Comparison of ENCODE assay signal across 31 cellular contexts in the genomic region with DNA sequence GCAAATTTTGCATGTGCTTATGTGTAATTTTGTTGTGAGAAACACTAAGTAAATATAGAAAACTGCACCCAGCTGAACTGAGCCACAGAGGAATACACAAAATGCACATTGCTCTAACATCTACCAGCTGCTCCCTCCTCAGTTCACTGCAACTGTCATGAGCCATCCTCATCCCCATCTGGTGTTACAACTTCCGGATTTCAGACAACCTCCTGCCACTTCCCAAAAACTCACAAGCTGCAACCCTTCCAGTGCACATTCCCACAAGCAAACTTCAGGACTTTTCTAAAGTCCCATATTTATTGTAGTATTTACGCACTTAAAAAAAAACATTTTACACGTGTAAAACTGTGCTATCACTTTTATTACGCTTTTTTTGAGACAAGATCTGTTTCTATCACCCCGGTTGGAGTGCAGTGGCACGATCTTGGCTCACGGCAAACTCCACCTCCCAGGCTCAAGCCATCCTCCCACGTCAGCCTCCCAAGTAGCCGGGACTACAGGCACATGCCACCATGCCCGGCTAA.
A peak's percentile ranks its signal among the peaks of the same experiment; 100 is the strongest.
DNase-seq lines count a peak whose midpoint lies in the region; ATAC-seq, FAIRE-seq and TF ChIP-seq lines count a peak whose summit lies in the region.
"Had no signal": no experiment of that assay in that cellular context is flagged by ENCODE, and none has a peak within 500 bp of the region (broad histone marks: within the 10 kb centered on the region; RNA-seq: fewer than 3 reads in every experiment).

No MANE protein-coding gene starts in this region.

- peaks cover 11% of the 10 kb centered on the region for H3K9me3 Mint-ChIP-seq in nephron
- peaks cover 19% of the 10 kb centered on the region for H3K9me3 Mint-ChIP-seq in activated CD4-positive, alpha-beta memory T cell treated with anti-CD3 and anti-CD28 coated beads for 36 hours
- peaks cover 4% of the 10 kb centered on the region for H3K9me3 Mint-ChIP-seq in activated T-cell treated with anti-CD3 and anti-CD28 coated beads, Interleukin-2, amount 50 U/mL, for 4 hours

- no peak for FAIRE-seq in K562 (lab: Jason Lieb, UNC)
- FAIRE-seq: bronchial epithelial cell, endothelial cell of umbilical vein, GM12878, GM19239, islet of Langerhans had no signal

- intact Hi-C loops in IMR-90 (cut with micrococcal nuclease) (no loop called here), K562 (cut with micrococcal nuclease) (no loop called here)
- intact Hi-C loops in activated CD4-positive, alpha-beta memory T cell treated with anti-CD3 and anti-CD28 coated beads for 36 hours (cut with micrococcal nuclease), result no loop called here

- no peak for TF ChIP-seq EP300 in K562 (IDR thresholded peaks at IDR 0.05; ENCODE audit: low read length)

- no peaks in the 10 kb centered on the region for H4K20me1 ChIP-seq in IMR-90 (ENCODE audit: insufficient read depth, low read length)
- no peaks in the 10 kb centered on the region for H4K20me1 ChIP-seq in K562 (replicated peaks; ENCODE audit: control insufficient read depth, insufficient read depth, low read length)

- H2BK5ac ChIP-seq in IMR-90 (ENCODE audit: low read depth, low read length, poor library complexity, severe bottlenecking), result no peak overlapping the region

- H3K4me1 Mint-ChIP-seq in nephron, result peaks cover 9% of the 10 kb centered on the region
- no peaks in the 10 kb centered on the region for H3K4me1 Mint-ChIP-seq in activated CD4-positive, alpha-beta memory T cell treated with anti-CD3 and anti-CD28 coated beads for 36 hours (ENCODE audit: low read depth)
- no peaks in the 10 kb centered on the region for H3K4me1 Mint-ChIP-seq in activated T-cell treated with anti-CD3 and anti-CD28 coated beads, Interleukin-2, amount 50 U/mL, for 4 hours (ENCODE audit: low read depth)
- H3K4me1 Mint-ChIP-seq: activated B cell treated with CpG ODN at 0.5 μM for 24 hours; activated CD8-positive, alpha-beta memory T cell treated with anti-CD3 and anti-CD28 coated beads, Interleukin-2, amount 10 ng/mL, durations not matched to agents 7 days and 5 days; activated naive CD8-positive, alpha-beta T cell treated with anti-CD3 and anti-CD28 coated beads, Interleukin-2, amount 10 ng/mL, durations not matched to agents 7 days and 5 days; CD14-positive monocyte had no signal

- H3K27me3 Mint-ChIP-seq in nephron (ENCODE audit: low read depth), result peaks cover 8% of the 10 kb centered on the region
- H3K27me3 Mint-ChIP-seq in activated CD4-positive, alpha-beta memory T cell treated with anti-CD3 and anti-CD28 coated beads for 36 hours, result no peaks in the 10 kb centered on the region
- peaks cover 1% of the 10 kb centered on the region for H3K27me3 Mint-ChIP-seq in activated T-cell treated with anti-CD3 and anti-CD28 coated beads, Interleukin-2, amount 50 U/mL, for 4 hours (ENCODE audit: low read depth)
- H3K27me3 Mint-ChIP-seq: activated B cell treated with CpG ODN at 0.5 μM for 24 hours; activated CD8-positive, alpha-beta memory T cell treated with anti-CD3 and anti-CD28 coated beads, Interleukin-2, amount 10 ng/mL, durations not matched to agents 7 days and 5 days; activated naive CD8-positive, alpha-beta T cell treated with anti-CD3 and anti-CD28 coated beads, Interleukin-2, amount 10 ng/mL, durations not matched to agents 7 days and 5 days had no signal

- H3K4me2 ChIP-seq in IMR-90 (ENCODE audit: low read depth, low read length), result no peak overlapping the region
- no peak overlapping the region for H3K4me2 ChIP-seq in K562 (ENCODE audit: insufficient read depth, low read length)

- peaks cover 8% of the 10 kb centered on the region for H3K4me1 ChIP-seq in IMR-90 (ENCODE audit: control insufficient read depth, insufficient read depth, low read length)
- no peaks in the 10 kb centered on the region for H3K4me1 ChIP-seq in K562 (replicated peaks in 1 of 2; ENCODE audit: control insufficient read depth in 2 of 2, insufficient read depth in 2 of 2, low read length in 2 of 2)
- H3K4me1 ChIP-seq: sigmoid colon, stomach, vagina had no signal

- no peaks in the 10 kb centered on the region for H3K79me1 ChIP-seq in IMR-90 (ENCODE audit: low read depth in 1 of 2, low read length in 2 of 2)

- BruUV-seq in IMR-90 (replicated peaks; lab: Mats Ljungman, UMichigan) (no TSS peak), K562 (replicated peaks; lab: Mats Ljungman, UMichigan) (no TSS peak)

- H2AK9ac ChIP-seq in IMR-90 (replicated peaks; ENCODE audit: low read depth, low read length, poor library complexity), result no peak overlapping the region

- no peak overlapping the region for H3K27ac ChIP-seq in IMR-90 (ENCODE audit: insufficient read depth, low read length)
- no peak overlapping the region for H3K27ac ChIP-seq in K562 (ENCODE audit: extremely low read depth, low read depth, low read length)
- H3K27ac ChIP-seq: left ventricle myocardium inferior, sigmoid colon, SK-N-MC, stomach, vagina had no signal

- CTCF ChIA-PET in IMR-90 (lab: Yijun Ruan, JAX) (interaction anchor here (0.6 to 1.7 kb wide), 2 partner anchors 16 to 34 kb away, joined by 3 read pairs; no protein-coding TSS in a partner anchor), K562 (lab: Yijun Ruan, JAX; ENCODE audit: low intra/inter-chr PET ratio) (no interaction called here)
- CTCF ChIA-PET in activated CD4-positive, alpha-beta memory T cell treated with anti-CD3 and anti-CD28 coated beads for 36 hours (lab: Charles Lee), result no interaction called here

- no peak overlapping the region for H3K18ac ChIP-seq in IMR-90 (ENCODE audit: low read depth, low read length)

- H2AK5ac ChIP-seq in IMR-90 (ENCODE audit: low read depth, low read length), result no peak overlapping the region

- no peak overlapping the region for H2AFZ ChIP-seq in IMR-90 (replicated peaks; ENCODE audit: low read length, poor library complexity)
- no peak overlapping the region for H2AFZ ChIP-seq in K562 (ENCODE audit: low read depth, low read length)

- peak overlapping the region in 2 of 3 experiments; percentile 10 to 12 for H3K27ac Mint-ChIP-seq in nephron
- no peak overlapping the region for H3K27ac Mint-ChIP-seq in activated CD4-positive, alpha-beta memory T cell treated with anti-CD3 and anti-CD28 coated beads for 36 hours
- H3K27ac Mint-ChIP-seq: activated B cell treated with CpG ODN at 0.5 μM for 24 hours; activated CD8-positive, alpha-beta memory T cell treated with anti-CD3 and anti-CD28 coated beads, Interleukin-2, amount 10 ng/mL, durations not matched to agents 7 days and 5 days; activated naive CD8-positive, alpha-beta T cell treated with anti-CD3 and anti-CD28 coated beads, Interleukin-2, amount 10 ng/mL, durations not matched to agents 7 days and 5 days; CD14-positive monocyte had no signal

- TF ChIP-seq RAD21 in IMR-90 (IDR thresholded peaks at IDR 0.05; ENCODE audit: low read length), result no peak
- no peak for TF ChIP-seq RAD21 in K562 (CRISPR knock-in tag; conservative IDR thresholded peaks at IDR 0.05 in 1 of 2, IDR thresholded peaks at IDR 0.05 in 1 of 2)

- H3K9me1 ChIP-seq in IMR-90 (ENCODE audit: insufficient read depth, low read length) (peaks cover 5% of the 10 kb centered on the region), K562 (ENCODE audit: control insufficient read depth, insufficient read depth, low read length) (no peaks in the 10 kb centered on the region)

- POLR2A ChIA-PET in IMR-90 (lab: Charles Lee; ENCODE audit: unreplicated experiment) (no interaction called here), K562 (lab: Yijun Ruan, JAX) (no interaction called here)
- POLR2A ChIA-PET in activated CD4-positive, alpha-beta memory T cell treated with anti-CD3 and anti-CD28 coated beads for 36 hours (lab: Charles Lee), result no interaction called here

- dilution Hi-C loops in IMR-90 (cut with HindIII; ENCODE audit: low sequenced_read_pairs, unreplicated experiment), result no loop called here

- no peak overlapping the region for H3K23ac ChIP-seq in IMR-90 (ENCODE audit: low read depth, low read length)

- H3K4me3 ChIP-seq in IMR-90 (ENCODE audit: insufficient read depth, low read depth, low read length) (no peak overlapping the region), K562 (no peak overlapping the region)
- H3K4me3 ChIP-seq: GM12878, left ventricle myocardium inferior, sigmoid colon, SK-N-MC, stomach, vagina had no signal

- H3K9me3 ChIP-seq in IMR-90 (ENCODE audit: control insufficient read depth, insufficient read depth, low read length) (peaks cover 3% of the 10 kb centered on the region; the same call in 1 of the 2 replicates), K562 (replicated peaks; ENCODE audit: control insufficient read depth, insufficient read depth, low read depth, low read length) (no peaks in the 10 kb centered on the region)
- H3K9me3 ChIP-seq: left ventricle myocardium inferior, sigmoid colon, vagina had no signal

- H4K5ac ChIP-seq in IMR-90 (ENCODE audit: low read depth, low read length), result no peak overlapping the region

- H4K8ac ChIP-seq in IMR-90 (ENCODE audit: low read depth in 2 of 2, low read length in 2 of 2), result no peak overlapping the region

- H3K4ac ChIP-seq in IMR-90 (ENCODE audit: low read depth, low read length), result no peak overlapping the region

- in situ Hi-C loops in IMR-90 (cut with MboI; ENCODE audit: low sequenced_read_pairs), result no loop called here
- in situ Hi-C loops in K562 (cut with MboI), result no loop called here

- H3K79me2 ChIP-seq in K562 (ENCODE audit: control insufficient read depth, insufficient read depth, low read length), result no peaks in the 10 kb centered on the region

- no peak overlapping the region for H3K4me3 Mint-ChIP-seq in nephron
- H3K4me3 Mint-ChIP-seq in activated CD4-positive, alpha-beta memory T cell treated with anti-CD3 and anti-CD28 coated beads for 36 hours, result no peak overlapping the region
- H3K4me3 Mint-ChIP-seq in activated T-cell treated with anti-CD3 and anti-CD28 coated beads, Interleukin-2, amount 50 U/mL, for 4 hours, result no peak overlapping the region
- H3K4me3 Mint-ChIP-seq: activated B cell treated with CpG ODN at 0.5 μM for 24 hours; activated CD8-positive, alpha-beta memory T cell treated with anti-CD3 and anti-CD28 coated beads, Interleukin-2, amount 10 ng/mL, durations not matched to agents 7 days and 5 days; activated naive CD8-positive, alpha-beta T cell treated with anti-CD3 and anti-CD28 coated beads, Interleukin-2, amount 10 ng/mL, durations not matched to agents 7 days and 5 days; CD14-positive monocyte had no signal

- H2BK20ac ChIP-seq in IMR-90 (ENCODE audit: low read depth, low read length), result no peak overlapping the region

- H3K9ac ChIP-seq in IMR-90 (ENCODE audit: low read depth, low read length), result no peak overlapping the region
- H3K9ac ChIP-seq in K562 (ENCODE audit: insufficient read depth in 1 of 2, low read depth in 2 of 2, low read length in 2 of 2), result no peak overlapping the region

- H3K14ac ChIP-seq in IMR-90 (replicated peaks; ENCODE audit: low read depth, low read length), result no peak overlapping the region

- no peak overlapping the region for H2BK15ac ChIP-seq in IMR-90 (ENCODE audit: low read depth, low read length)

- H4K91ac ChIP-seq in IMR-90 (ENCODE audit: insufficient read depth, low read depth, low read length), result no peak overlapping the region

- DNase-seq in EH (ENCODE audit: low read depth) (peak; percentile 51), IMR-90 (peak; percentile 52), K562 (ENCODE audit: extremely low read depth in 1 of 4, low spot score in 3 of 4) (no peak), NCI-H2196 treated with DMSO at 0.1 percent for 48 hours (lab: John Stamatoyannopoulos, UW; ENCODE audit: unreplicated experiment) (no peak)
- DNase-seq in activated CD4-positive, alpha-beta memory T cell treated with anti-CD3 and anti-CD28 coated beads for 36 hours, result no peak
- DNase-seq in activated T-cell treated with anti-CD3 and anti-CD28 coated beads, Interleukin-2, amount 50 U/mL, for 4 hours, result no peak
- DNase-seq: activated B cell treated with CpG ODN at 0.5 μM for 24 hours; activated CD4-positive, alpha-beta T cell treated with anti-CD3 and anti-CD28 coated beads, Interleukin-2, amount 50 U/mL, for 1 hour; activated CD8-positive, alpha-beta memory T cell treated with anti-CD3 and anti-CD28 coated beads, Interleukin-2, amount 10 ng/mL, durations not matched to agents 7 days and 5 days; activated gamma-delta T cell treated with Interleukin-2 at 50 U/mL for 16 hours; activated naive CD8-positive, alpha-beta T cell treated with anti-CD3 and anti-CD28 coated beads, Interleukin-2, amount 10 ng/mL, durations not matched to agents 7 days and 5 days; activated T-cell treated with anti-CD3 and anti-CD28 coated beads, Interleukin-2, amount 50 U/mL, for 48 hours; aorta; GOT3; left ventricle myocardium inferior; NCI-H1048; NCI-H1694; NCI-H510A; PC-3; sigmoid colon; stimulated activated CD4-positive, alpha-beta T cell treated with anti-CD3 and anti-CD28 coated beads, Interleukin-4, amount 100 ng/mL, for 1 hour; stomach had no signal

- ATAC-seq in IMR-90 (ENCODE audit: low read depth), result peak; percentile 31; the same call in 1 of the 2 replicates
- no peak for ATAC-seq in K562
- no peak for ATAC-seq in activated T-cell treated with anti-CD3 and anti-CD28 coated beads, Interleukin-2, amount 50 U/mL, for 4 hours
- ATAC-seq: activated CD8-positive, alpha-beta memory T cell treated with anti-CD3 and anti-CD28 coated beads, Interleukin-2, amount 10 ng/mL, durations not matched to agents 7 days and 5 days; GM12878; PC-3 had no signal

- H3K27me3 ChIP-seq in IMR-90 (ENCODE audit: control insufficient read depth, insufficient read depth, low read length), result no peaks in the 10 kb centered on the region
- no peaks in the 10 kb centered on the region; a peak in 1 of 5 replicates for H3K27me3 ChIP-seq in K562 (ENCODE audit: control insufficient read depth in 2 of 2, insufficient read depth in 2 of 2, low read length in 2 of 2)
- H3K27me3 ChIP-seq: sigmoid colon, stomach, vagina had no signal

- H3K36me3 Mint-ChIP-seq in nephron (ENCODE audit: low read depth), result no peaks in the 10 kb centered on the region
- H3K36me3 Mint-ChIP-seq in activated CD4-positive, alpha-beta memory T cell treated with anti-CD3 and anti-CD28 coated beads for 36 hours, result no peaks in the 10 kb centered on the region
- no peaks in the 10 kb centered on the region for H3K36me3 Mint-ChIP-seq in activated T-cell treated with anti-CD3 and anti-CD28 coated beads, Interleukin-2, amount 50 U/mL, for 4 hours (ENCODE audit: insufficient read depth)
- H3K36me3 Mint-ChIP-seq: activated CD8-positive, alpha-beta memory T cell treated with anti-CD3 and anti-CD28 coated beads, Interleukin-2, amount 10 ng/mL, durations not matched to agents 7 days and 5 days; activated naive CD8-positive, alpha-beta T cell treated with anti-CD3 and anti-CD28 coated beads, Interleukin-2, amount 10 ng/mL, durations not matched to agents 7 days and 5 days; CD14-positive monocyte had no signal

- TF ChIP-seq CTCF in IMR-90 (conservative IDR thresholded peaks at IDR 0.05; ENCODE audit: low read depth, low read length), result no peak
- TF ChIP-seq CTCF in K562 (IDR thresholded peaks at IDR 0.05 in 2 of 3, conservative IDR thresholded peaks at IDR 0.05 in 1 of 3; ENCODE audit: insufficient read depth in 2 of 3, low read depth in 1 of 3, low read length in 3 of 3), result no peak
- TF ChIP-seq CTCF in nephron (IDR thresholded peaks at IDR 0.05; ENCODE audit: unreplicated experiment in 3 of 3), result no peak

- WGBS in IMR-90 (ENCODE audit: extremely low coverage in 2 of 2, insufficient read length in 1 of 2), 2 experiments, result 14% methylated on average over 4 of the region's 10 CpGs; no CpG with 5 or more reads in 1 of the 2 experiments
- 0% methylated on average over 10 of the region's 10 CpGs for WGBS in K562 (ENCODE audit: insufficient coverage, low coverage, missing lambda C conversion rate)

- no peaks in the 10 kb centered on the region for H3K36me3 ChIP-seq in IMR-90 (ENCODE audit: control insufficient read depth, insufficient read depth, low read length)
- H3K36me3 ChIP-seq in K562 (ENCODE audit: control insufficient read depth, insufficient read depth, low read length), result no peaks in the 10 kb centered on the region
- H3K36me3 ChIP-seq: left ventricle myocardium inferior, sigmoid colon, stomach, vagina had no signal

- no peak for TF ChIP-seq POLR2A in IMR-90 (IDR thresholded peaks at IDR 0.05; ENCODE audit: low read depth, low read length)
- no peak for TF ChIP-seq POLR2A in K562 (conservative IDR thresholded peaks at IDR 0.05)

- H3K56ac ChIP-seq in IMR-90 (ENCODE audit: extremely low read depth, insufficient read depth, low read length), result no peak overlapping the region

- H2BK120ac ChIP-seq in IMR-90 (ENCODE audit: low read depth, low read length), result no peak overlapping the region

Comparison
In these comparisons a context has a peak if more than half of its experiments do, and no peak if none do; other contexts are left out.
1. DNase-seq: peak in EH (single experiment) and IMR-90 (single experiment); none in K562 (0 of 4), NCI-H2196 treated with DMSO at 0.1 percent for 48 hours (single experiment), activated CD4-positive, alpha-beta memory T cell treated with anti-CD3 and anti-CD28 coated beads for 36 hours (single experiment) and activated T-cell treated with anti-CD3 and anti-CD28 coated beads, Interleukin-2, amount 50 U/mL, for 4 hours (single experiment).